In the genomic region with DNA sequence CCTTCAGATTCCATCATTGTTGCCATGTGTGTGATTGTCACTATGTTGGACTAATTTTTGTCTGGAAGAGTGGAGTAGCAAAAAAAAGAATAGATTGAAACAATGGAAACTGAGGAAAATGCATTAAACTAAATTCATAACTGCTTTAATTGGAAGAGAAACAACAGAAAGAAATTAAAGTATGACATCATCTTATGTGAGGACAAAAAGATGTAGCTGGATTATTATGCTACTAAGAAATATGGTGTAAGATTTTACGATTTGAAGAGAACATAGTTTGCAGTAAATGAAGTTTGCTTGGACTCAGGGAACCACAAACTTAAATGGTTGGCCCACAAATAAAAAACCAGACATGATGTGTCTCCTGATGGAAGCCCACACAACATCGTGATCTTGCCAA, we compare ENCODE assay signal across 28 cellular contexts.
DNase-seq lines count a peak whose midpoint lies in the region; ATAC-seq lines count a peak whose summit lies in the region.
"Had no signal": no experiment of that assay in that cellular context is flagged by ENCODE, and none has a peak within 500 bp of the region (broad histone marks: within the 10 kb centered on the region; RNA-seq: fewer than 3 reads in every experiment).

No MANE protein-coding gene starts in this region.

- H3K27ac Mint-ChIP-seq in activated naive CD4-positive, alpha-beta T cell treated with anti-CD3 and anti-CD28 coated beads, Interleukin-2, amount 10 ng/mL, durations not matched to agents 7 days and 5 days: peak overlapping the region; percentile 47
- peak overlapping the region; percentile 65 for H3K27ac Mint-ChIP-seq in activated naive CD8-positive, alpha-beta T cell treated with anti-CD3 and anti-CD28 coated beads, Interleukin-2, amount 10 ng/mL, durations not matched to agents 7 days and 5 days
- H3K27ac Mint-ChIP-seq in stimulated activated naive CD8-positive, alpha-beta T cell treated with anti-CD3 and anti-CD28 coated beads, Interleukin-15, amount 100 ng/mL, for 72 hours: peak overlapping the region; percentile 52 to 91

- peak overlapping the region; percentile 74 for H3K27ac ChIP-seq in KOPT-K1 (ENCODE audit: low read depth, low read length, poor library complexity, severe bottlenecking)
- H3K27ac ChIP-seq: BLaER1 treated with 17β-estradiol and CSF1 and Interleukin-3, amounts not matched to agents 10 nM and 100 nM; esophagus squamous epithelium; foreskin keratinocyte; heart left ventricle; neutrophil; PC-9; right atrium auricular region; SK-N-MC; tibial artery had no signal

- no peak overlapping the region for H3K4me3 Mint-ChIP-seq in activated naive CD4-positive, alpha-beta T cell treated with anti-CD3 and anti-CD28 coated beads, Interleukin-2, amount 10 ng/mL, durations not matched to agents 7 days and 5 days
- peak overlapping the region; percentile 51 for H3K4me3 Mint-ChIP-seq in activated naive CD8-positive, alpha-beta T cell treated with anti-CD3 and anti-CD28 coated beads, Interleukin-2, amount 10 ng/mL, durations not matched to agents 7 days and 5 days
- peak overlapping the region; percentile 27 to 70 for H3K4me3 Mint-ChIP-seq in stimulated activated naive CD8-positive, alpha-beta T cell treated with anti-CD3 and anti-CD28 coated beads, Interleukin-15, amount 100 ng/mL, for 72 hours

- H3K36me3 Mint-ChIP-seq in activated naive CD4-positive, alpha-beta T cell treated with anti-CD3 and anti-CD28 coated beads, Interleukin-2, amount 10 ng/mL, durations not matched to agents 7 days and 5 days: peaks cover 76% of the 10 kb centered on the region
- peaks cover 43% of the 10 kb centered on the region for H3K36me3 Mint-ChIP-seq in activated naive CD8-positive, alpha-beta T cell treated with anti-CD3 and anti-CD28 coated beads, Interleukin-2, amount 10 ng/mL, durations not matched to agents 7 days and 5 days

- H3K9me3 ChIP-seq in KOPT-K1 (ENCODE audit: insufficient read depth, low read length, poor library complexity, severe bottlenecking): no peaks in the 10 kb centered on the region
- H3K9me3 ChIP-seq: esophagus squamous epithelium, heart left ventricle, neutrophil, right atrium auricular region, spleen, tibial artery had no signal

- DNase-seq in activated naive CD4-positive, alpha-beta T cell treated with anti-CD3 and anti-CD28 coated beads, Interleukin-2, amount 10 ng/mL, durations not matched to agents 7 days and 5 days: no peak
- DNase-seq in activated naive CD4-positive, alpha-beta T cell (lab: John Stamatoyannopoulos, UW): no peak
- DNase-seq in activated naive CD8-positive, alpha-beta T cell treated with anti-CD3 and anti-CD28 coated beads, Interleukin-2, amount 10 ng/mL, durations not matched to agents 7 days and 5 days: no peak
- DNase-seq in stimulated activated naive CD8-positive, alpha-beta T cell treated with anti-CD3 and anti-CD28 coated beads, Interleukin-15, amount 100 ng/mL, for 72 hours: no peak
- no peak for DNase-seq in glomerular visceral epithelial cell (ENCODE audit: extremely low spot score)
- DNase-seq: activated effector memory CD4-positive, alpha-beta T cell treated with Interleukin-2 at 50 U/mL for 16 hours; amygdala; esophagus squamous epithelium; foreskin keratinocyte; heart left ventricle; NCI-H1436; NCI-H2081; NCI-H2227 treated with DMSO at 0.1 percent for 48 hours; NCI-H526; NK-92 treated with Interleukin-12 subunit alpha and Interleukin-12 subunit beta, amount 100 ng/mL, for 24 hours; PC-9; posterior cingulate gyrus; spleen; stimulated activated CD4-positive, alpha-beta T cell treated with anti-CD3 and anti-CD28 coated beads, Interleukin-2, amount 100 ng/mL, for 24 hours; T-helper 2 cell; tibial artery had no signal

- peaks cover 27% of the 10 kb centered on the region for H3K36me3 ChIP-seq in KOPT-K1 (ENCODE audit: insufficient read depth, low read length)
- H3K36me3 ChIP-seq: heart left ventricle, neutrophil, right atrium auricular region, spleen, tibial artery had no signal

- ATAC-seq in activated naive CD8-positive, alpha-beta T cell treated with anti-CD3 and anti-CD28 coated beads, Interleukin-2, amount 10 ng/mL, durations not matched to agents 7 days and 5 days (ENCODE audit: low read depth): no peak
- no peak for ATAC-seq in stimulated activated naive CD8-positive, alpha-beta T cell treated with anti-CD3 and anti-CD28 coated beads, Interleukin-15, amount 100 ng/mL, for 72 hours
- ATAC-seq in HG03432 (IDR thresholded peaks at IDR 0.05; ENCODE audit: unreplicated experiment): no peak
- ATAC-seq: activated CD4-positive, CD25-positive, alpha-beta regulatory T cell treated with anti-CD3 and anti-CD28 coated beads, Interleukin-2, amount 50 U/mL, for 24 hours; foreskin keratinocyte; heart left ventricle had no signal

- CTCF ChIA-PET in activated naive CD4-positive, alpha-beta T cell treated with anti-CD3 and anti-CD28 coated beads, Interleukin-2, amount 10 ng/mL, durations not matched to agents 7 days and 5 days (lab: Charles Lee): no interaction called here

- peaks cover 85% of the 10 kb centered on the region for H3K4me1 Mint-ChIP-seq in activated naive CD4-positive, alpha-beta T cell treated with anti-CD3 and anti-CD28 coated beads, Interleukin-2, amount 10 ng/mL, durations not matched to agents 7 days and 5 days
- peaks cover 80% of the 10 kb centered on the region for H3K4me1 Mint-ChIP-seq in activated naive CD8-positive, alpha-beta T cell treated with anti-CD3 and anti-CD28 coated beads, Interleukin-2, amount 10 ng/mL, durations not matched to agents 7 days and 5 days
- H3K4me1 Mint-ChIP-seq in stimulated activated naive CD8-positive, alpha-beta T cell treated with anti-CD3 and anti-CD28 coated beads, Interleukin-15, amount 100 ng/mL, for 72 hours: peaks cover 33% of the 10 kb centered on the region

- no peaks in the 10 kb centered on the region for H3K27me3 Mint-ChIP-seq in activated naive CD4-positive, alpha-beta T cell treated with anti-CD3 and anti-CD28 coated beads, Interleukin-2, amount 10 ng/mL, durations not matched to agents 7 days and 5 days
- no peaks in the 10 kb centered on the region for H3K27me3 Mint-ChIP-seq in activated naive CD8-positive, alpha-beta T cell treated with anti-CD3 and anti-CD28 coated beads, Interleukin-2, amount 10 ng/mL, durations not matched to agents 7 days and 5 days
- no peaks in the 10 kb centered on the region for H3K27me3 Mint-ChIP-seq in stimulated activated naive CD8-positive, alpha-beta T cell treated with anti-CD3 and anti-CD28 coated beads, Interleukin-15, amount 100 ng/mL, for 72 hours

- no peaks in the 10 kb centered on the region for H3K9me3 Mint-ChIP-seq in activated naive CD4-positive, alpha-beta T cell treated with anti-CD3 and anti-CD28 coated beads, Interleukin-2, amount 10 ng/mL, durations not matched to agents 7 days and 5 days
- no peaks in the 10 kb centered on the region for H3K9me3 Mint-ChIP-seq in activated naive CD8-positive, alpha-beta T cell treated with anti-CD3 and anti-CD28 coated beads, Interleukin-2, amount 10 ng/mL, durations not matched to agents 7 days and 5 days
- H3K9me3 Mint-ChIP-seq in stimulated activated naive CD8-positive, alpha-beta T cell treated with anti-CD3 and anti-CD28 coated beads, Interleukin-15, amount 100 ng/mL, for 72 hours: no peaks in the 10 kb centered on the region

- POLR2A ChIA-PET in activated naive CD8-positive, alpha-beta T cell treated with anti-CD3 and anti-CD28 coated beads, Interleukin-2, amount 10 ng/mL, durations not matched to agents 7 days and 5 days (lab: Charles Lee): interaction anchor here (0.6 to 4.7 kb wide), 2 partner anchors 12 to 55 kb away, joined by 3 to 19 read pairs; no protein-coding TSS in a partner anchor
